ENCODE assay signal across 20 cellular contexts in genomic region chr12:40351976-40352375, GRCh38.
A peak's percentile ranks its signal among the peaks of the same experiment; 100 is the strongest.
DNase-seq lines count a peak whose midpoint lies in the region; ATAC-seq and TF ChIP-seq lines count a peak whose summit lies in the region.
"Had no signal": no experiment of that assay in that cellular context is flagged by ENCODE, and none has a peak within 500 bp of the region (broad histone marks: within the 10 kb centered on the region; RNA-seq: fewer than 3 reads in every experiment).

No MANE protein-coding gene starts in this region.

- DNase-seq in NCI-H2171 treated with DMSO at 0.1 percent for 48 hours (lab: John Stamatoyannopoulos, UW), result peak; percentile 11
- no peak for DNase-seq in NCI-H2171 (lab: John Stamatoyannopoulos, UW)
- DNase-seq in NCI-H524 (lab: John Stamatoyannopoulos, UW), result peak; percentile 33 to 80
- no peak for DNase-seq in foreskin keratinocyte
- peak; percentile 16 for DNase-seq in medulla oblongata (ENCODE audit: extremely low spot score)
- no peak for DNase-seq in germinal center (ENCODE audit: low spot score)
- no peak for DNase-seq in activated CD4-positive, alpha-beta T cell treated with anti-CD3 and anti-CD28 coated beads, Interleukin-2, amount 50 U/mL, for 48 hours
- DNase-seq: 8988T; BE2C; CD4-positive, CD25-positive, alpha-beta regulatory T cell; COR-L47; H7; Karpas-422; NCI-H1417 treated with DMSO at 0.1 percent for 48 hours; NCI-H187 treated with DMSO at 0.1 percent for 48 hours; NCI-H82; OCI-M1; SHP77 treated with DMSO at 0.1 percent for 48 hours had no signal

- no peaks in the 10 kb centered on the region for H3K4me1 ChIP-seq in foreskin keratinocyte
- H3K4me1 ChIP-seq: BE2C had no signal

- ATAC-seq in foreskin keratinocyte (peak; percentile 29), GM21423 (IDR thresholded peaks at IDR 0.05; ENCODE audit: unreplicated experiment) (no peak)
- ATAC-seq: GM12878 had no signal

- H3K27me3 ChIP-seq in foreskin keratinocyte, result no peaks in the 10 kb centered on the region
- H3K27me3 ChIP-seq: BE2C had no signal

- no peak overlapping the region for H3K27ac ChIP-seq in foreskin keratinocyte

- TF ChIP-seq CTCF in foreskin keratinocyte (conservative IDR thresholded peaks at IDR 0.05), result no peak

Comparison
In these comparisons a context has a peak if more than half of its experiments do, and no peak if none do; other contexts are left out.
1. DNase-seq: peak in NCI-H2171 treated with DMSO at 0.1 percent for 48 hours (single experiment), NCI-H524 (2 of 2) and medulla oblongata (single experiment); none in NCI-H2171 (single experiment), foreskin keratinocyte (0 of 2), germinal center (single experiment) and activated CD4-positive, alpha-beta T cell treated with anti-CD3 and anti-CD28 coated beads, Interleukin-2, amount 50 U/mL, for 48 hours (0 of 2).